In the genomic region with DNA sequence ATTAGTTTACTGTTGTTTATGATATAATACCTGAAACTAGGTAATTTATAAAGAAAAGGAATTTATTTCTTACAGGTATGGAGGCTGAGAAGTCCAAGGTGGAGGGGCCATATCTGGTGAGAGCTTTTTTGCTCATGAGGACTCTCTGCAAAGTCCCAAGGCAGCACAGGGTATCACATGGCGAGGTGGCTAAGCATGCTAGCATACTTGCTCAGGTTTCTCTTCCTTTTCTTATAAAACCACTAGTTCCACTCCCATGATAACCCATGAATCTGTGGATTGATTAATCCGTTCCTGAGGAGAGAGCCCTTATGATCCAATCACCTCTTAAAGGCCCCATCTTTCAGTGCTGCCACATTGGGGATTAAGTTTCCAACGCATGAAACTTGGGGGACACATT, we compare ENCODE assay signal across 21 cellular contexts.
"Had no signal": no experiment of that assay in that cellular context is flagged by ENCODE, and none has a peak within 500 bp of the region (broad histone marks: within the 10 kb centered on the region; RNA-seq: fewer than 3 reads in every experiment).

No MANE protein-coding gene starts in this region.

- ATAC-seq: esophagus mucosa; gastrocnemius medialis; heart right ventricle; naive thymus-derived CD4-positive, alpha-beta T cell; sciatic nerve had no signal

- H3K36me3 ChIP-seq: gastrocnemius medialis, thoracic aorta, transverse colon had no signal

- H3K9me3 ChIP-seq: gastrocnemius medialis, heart right ventricle, spleen, stomach, thoracic aorta, transverse colon had no signal

- H3K9me3 Mint-ChIP-seq: naive thymus-derived CD4-positive, alpha-beta T cell; nephron progenitor cell had no signal

- H3K27ac Mint-ChIP-seq: nephron progenitor cell had no signal

- H3K4me3 ChIP-seq: dorsolateral prefrontal cortex, gastrocnemius medialis, heart right ventricle, spleen, stomach, thoracic aorta, transverse colon had no signal

- DNase-seq: cortex of kidney; dorsolateral prefrontal cortex; effector memory CD4-positive, alpha-beta T cell; gastrocnemius medialis; heart right ventricle; hypothalamus; kidney glomerular epithelial cell; mesendoderm; naive thymus-derived CD4-positive, alpha-beta T cell; nephron progenitor cell; spleen; stimulated activated CD4-positive, alpha-beta T cell treated with anti-CD3 and anti-CD28 coated beads, Interleukin-15, amount 100 ng/mL, for 24 hours; stimulated activated CD4-positive, alpha-beta T cell treated with anti-CD3 and anti-CD28 coated beads, Interleukin-1b, Interleukin-23, amount 100 ng/mL, for 48 hours; stimulated activated CD4-positive, alpha-beta T cell treated with anti-CD3 and anti-CD28 coated beads, Interleukin-4, amount 100 ng/mL, for 24 hours; stimulated activated naive CD4-positive, alpha-beta T cell; stomach; substantia nigra; transverse colon had no signal

- H3K27ac ChIP-seq: dorsolateral prefrontal cortex, gastrocnemius medialis, spleen, stomach, thoracic aorta, transverse colon had no signal

- H3K4me3 Mint-ChIP-seq: naive thymus-derived CD4-positive, alpha-beta T cell; nephron progenitor cell had no signal

- H3K27me3 ChIP-seq: dorsolateral prefrontal cortex, gastrocnemius medialis, heart right ventricle, spleen, stomach, transverse colon had no signal

- H3K27me3 Mint-ChIP-seq: naive thymus-derived CD4-positive, alpha-beta T cell had no signal
